In the genomic region with DNA sequence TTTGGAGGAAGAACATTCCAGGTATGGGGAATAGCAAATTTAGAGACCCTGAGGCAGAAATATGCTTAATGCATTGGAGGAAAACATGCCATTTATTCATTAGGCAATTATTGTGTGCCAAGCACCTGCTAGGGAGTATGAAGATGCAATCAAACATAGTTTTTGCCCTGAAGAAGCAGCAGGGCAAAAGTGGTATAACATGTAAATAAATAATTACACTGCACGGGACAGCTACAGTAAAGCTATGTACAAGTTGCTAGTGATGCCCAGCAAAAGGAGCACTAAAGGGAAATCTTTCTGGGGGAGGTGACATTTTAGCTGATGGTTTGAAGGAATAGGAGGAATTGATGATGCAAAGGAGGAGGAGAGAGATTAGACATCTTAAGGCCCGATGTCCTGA, we compare ENCODE assay signal across 7 cellular contexts. TPM values are rescaled to one million over a fixed set of nuclear protein-coding genes. Genes with fewer than 3 reads are reported as not detected.
DNase-seq lines count a peak whose midpoint lies in the region; ATAC-seq and TF ChIP-seq lines count a peak whose summit lies in the region.

No MANE protein-coding gene starts in this region.

- H2AFZ ChIP-seq in GM23248 (peak overlapping the region; percentile 94), fibroblast of lung (ENCODE audit: low read length) (peak overlapping the region; percentile 79)

- H3K9ac ChIP-seq in GM23248 (peak overlapping the region; percentile 96), fibroblast of lung (ENCODE audit: insufficient read depth, low read length) (no peak overlapping the region), skeletal muscle tissue (ENCODE audit: low read depth in 1 of 3, low read length in 3 of 3) (peak overlapping the region in 2 of 3 donors; percentile 83 to 86)

- no peaks in the 10 kb centered on the region; the same call in none of the 2 replicates for H3K79me2 ChIP-seq in GM23248 (ENCODE audit: insufficient read depth)
- H3K79me2 ChIP-seq in fibroblast of lung (ENCODE audit: control insufficient read depth, insufficient read depth, low read length), result peaks cover 20% of the 10 kb centered on the region

- no peak overlapping the region; the same call in 1 of the 2 replicates for H3K27ac ChIP-seq in GM23248
- H3K27ac ChIP-seq in SJSA1, result no peak overlapping the region
- H3K27ac ChIP-seq in fibroblast of lung (ENCODE audit: insufficient read depth, low read length), result peak overlapping the region; percentile 1
- peak overlapping the region; percentile 82 for H3K27ac ChIP-seq in skeletal muscle tissue (ENCODE audit: low read depth, low read length)

- DNase-seq in GM23248 (peak; percentile 36), SJSA1 (ENCODE audit: low read depth in 1 of 2, low spot score in 2 of 2) (no peak), fibroblast of lung (ENCODE audit: low read depth in 2 of 2) (no peak), OCI-M2 (lab: John Stamatoyannopoulos, UW; ENCODE audit: unreplicated experiment) (no peak)

- no peaks in the 10 kb centered on the region for H3K36me3 ChIP-seq in GM23248 (ENCODE audit: low read depth)
- H3K36me3 ChIP-seq in SJSA1, result peaks cover 13% of the 10 kb centered on the region
- H3K36me3 ChIP-seq in fibroblast of lung (ENCODE audit: control insufficient read depth, insufficient read depth, low read length), result peaks cover 2% of the 10 kb centered on the region
- peaks cover 0 to 5% (median 0%) of the 10 kb centered on the region in 3 donors for H3K36me3 ChIP-seq in skeletal muscle tissue (ENCODE audit: control insufficient read depth in 3 of 3, insufficient read depth in 3 of 3, low read length in 3 of 3)

- no peaks in the 10 kb centered on the region for H3K9me2 ChIP-seq in GM23248 (ENCODE audit: insufficient read depth)

- H3K27me3 ChIP-seq in GM23248 (replicated peaks; ENCODE audit: insufficient read depth) (no peaks in the 10 kb centered on the region), SJSA1 (replicated peaks) (no peaks in the 10 kb centered on the region), fibroblast of lung (ENCODE audit: control insufficient read depth, insufficient read depth, low read length) (no peaks in the 10 kb centered on the region), skeletal muscle tissue (ENCODE audit: control insufficient read depth in 3 of 3, insufficient read depth in 3 of 3, low read length in 3 of 3) (no peaks in the 10 kb centered on the region)

- in situ Hi-C loops in GM23248 (cut with MboI), result no loop called here

- H3K4me2 ChIP-seq in GM23248 (ENCODE audit: unreplicated experiment) (peak overlapping the region; percentile 89), fibroblast of lung (ENCODE audit: extremely low read depth, insufficient read depth, low read length) (peak overlapping the region; percentile 83)

- H3K4me1 ChIP-seq in GM23248 (ENCODE audit: insufficient read depth), result peaks cover 10% of the 10 kb centered on the region
- H3K4me1 ChIP-seq in SJSA1 (replicated peaks), result peaks cover 9% of the 10 kb centered on the region
- H3K4me1 ChIP-seq in fibroblast of lung (ENCODE audit: control insufficient read depth, extremely low read depth, insufficient read depth, low read length), result peaks cover 12% of the 10 kb centered on the region
- H3K4me1 ChIP-seq in skeletal muscle tissue (ENCODE audit: control insufficient read depth in 3 of 3, insufficient read depth in 3 of 3, low read length in 3 of 3), result peaks cover 16 to 31% (median 20%) of the 10 kb centered on the region in 3 donors

- H4K20me1 ChIP-seq in GM23248 (ENCODE audit: insufficient read depth) (no peaks in the 10 kb centered on the region), fibroblast of lung (ENCODE audit: control insufficient read depth, extremely low read depth, insufficient read depth, low read length) (no peaks in the 10 kb centered on the region)

- H3K4me3 ChIP-seq in GM23248, result peak overlapping the region; percentile 93
- H3K4me3 ChIP-seq in SJSA1, result peak overlapping the region; percentile 57; the same call in 1 of the 2 replicates
- H3K4me3 ChIP-seq in fibroblast of lung (replicated peaks in 1 of 4; ENCODE audit: control extremely low read depth in 1 of 4, insufficient read depth in 1 of 4, low read depth in 3 of 4, low read length in 4 of 4), result peak overlapping the region; percentile 42 to 80 (median 74)
- peak overlapping the region; percentile 74 to 80 (median 79) for H3K4me3 ChIP-seq in skeletal muscle tissue (ENCODE audit: low read length in 3 of 3)

- TF ChIP-seq CTCF in fibroblast of lung (conservative IDR thresholded peaks at IDR 0.05 in 1 of 2, IDR thresholded peaks at IDR 0.05 in 1 of 2; ENCODE audit: low read depth in 1 of 2, low read length in 2 of 2), result no peak

- H3K9me3 ChIP-seq in GM23248 (ENCODE audit: low read depth) (no peaks in the 10 kb centered on the region), SJSA1 (replicated peaks) (no peaks in the 10 kb centered on the region), fibroblast of lung (ENCODE audit: control insufficient read depth, insufficient read depth, low read depth, low read length) (no peaks in the 10 kb centered on the region), skeletal muscle tissue (ENCODE audit: control insufficient read depth in 3 of 3, low read length in 3 of 3) (no peaks in the 10 kb centered on the region)

- H3F3A ChIP-seq in GM23248 (ENCODE audit: insufficient read depth), result peaks cover 7% of the 10 kb centered on the region; the same call in 1 of the 2 replicates

- no peak for ATAC-seq in HG02642 (IDR thresholded peaks at IDR 0.05; ENCODE audit: poor library complexity, unreplicated experiment)
- ATAC-seq in HG02763 (IDR thresholded peaks at IDR 0.05; ENCODE audit: unreplicated experiment), result no peak

- 17 to 33% methylated on average over 2 of the region's 2 CpGs for WGBS in GM23248 (ENCODE audit: low coverage in 1 of 2, low lambda C conversion rate in 2 of 2, missing lambda C conversion rate in 2 of 2), 2 experiments

RNA-seq across cellular contexts. Expression of a gene that starts 0.6 kb away (rescaled TPM):
- 17.7 and 32.9 TPM in 2 replicates for total RNA-seq in GM23248 (2014; rRNA removed; shearing (Covaris generic))
- polyA plus RNA-seq in GM23248 (2016; fragmentation: Nextera tagmentation; extraction: Ambion mirVana) (12.7 and 16.0 TPM in 2 replicates), fibroblast of lung (18.9 and 22.9 TPM in 2 replicates)
- total RNA-seq in SJSA1 (2014; rRNA removed; shearing (Covaris generic)), result 18.5 and 24.8 TPM in 2 replicates
- total RNA-seq in fibroblast of lung (7.4 and 8.9 TPM in 2 replicates), skeletal muscle tissue (7.8 TPM)
- 15.6 and 21.0 TPM in 2 replicates for polyA plus RNA-seq in fibroblast of lung (2012)
- 12.6 and 22.3 TPM in 2 replicates for polyA minus RNA-seq in fibroblast of lung (ENCODE audit: low replicate concordance)

RNA-seq across cellular contexts. Expression of a gene that starts 21.4 kb away (rescaled TPM):
- 0.51 and 0.76 TPM in 2 replicates for total RNA-seq in GM23248 (2014; rRNA removed; shearing (Covaris generic))
- polyA plus RNA-seq in GM23248 (2016; fragmentation: Nextera tagmentation; extraction: Ambion mirVana) (0.66 and 1.4 TPM in 2 replicates), fibroblast of lung (0.23 and 0.50 TPM in 2 replicates)
- total RNA-seq in SJSA1 (2014; rRNA removed; shearing (Covaris generic)), result 0.16 TPM in 1 of 2 replicates, not detected in the other
- total RNA-seq in fibroblast of lung (under 0.01 and 0.17 TPM in 2 replicates), skeletal muscle tissue (1.6 TPM)
- polyA plus RNA-seq in fibroblast of lung (2012), result 0.63 and 0.84 TPM in 2 replicates
- 3.3 TPM in 1 of 2 replicates, not detected in the other for polyA minus RNA-seq in fibroblast of lung (ENCODE audit: low replicate concordance)

RNA-seq across cellular contexts. Expression of a gene that starts 33.4 kb away (rescaled TPM):
- total RNA-seq in GM23248 (2014; rRNA removed; shearing (Covaris generic)), result 0.89 and 1.6 TPM in 2 replicates
- polyA plus RNA-seq in GM23248 (2016; fragmentation: Nextera tagmentation; extraction: Ambion mirVana) (0.41 and 1.0 TPM in 2 replicates), fibroblast of lung (0.17 and 0.18 TPM in 2 replicates)
- total RNA-seq in SJSA1 (2014; rRNA removed; shearing (Covaris generic)), result not detected in 2 replicates
- total RNA-seq in fibroblast of lung (0.26 and 0.33 TPM in 2 replicates), skeletal muscle tissue (0.52 TPM)
- polyA plus RNA-seq in fibroblast of lung (2012), result 0.38 and 0.61 TPM in 2 replicates
- not detected in 2 replicates for polyA minus RNA-seq in fibroblast of lung (ENCODE audit: low replicate concordance)

RNA-seq across cellular contexts. Expression of a gene that starts 40.0 kb away (rescaled TPM):
- 252 and 263 TPM in 2 replicates for total RNA-seq in GM23248 (2014; rRNA removed; shearing (Covaris generic))
- polyA plus RNA-seq in GM23248 (2016; fragmentation: Nextera tagmentation; extraction: Ambion mirVana) (190 and 196 TPM in 2 replicates), fibroblast of lung (173 TPM in 2 replicates)
- total RNA-seq in SJSA1 (2014; rRNA removed; shearing (Covaris generic)), result 59.2 and 116 TPM in 2 replicates
- total RNA-seq in fibroblast of lung (83.7 and 106 TPM in 2 replicates), skeletal muscle tissue (54.3 TPM)
- polyA plus RNA-seq in fibroblast of lung (2012), result 137 TPM in 2 replicates
- 298 and 444 TPM in 2 replicates for polyA minus RNA-seq in fibroblast of lung (ENCODE audit: low replicate concordance)

RNA-seq across cellular contexts. Expression of a gene that starts 40.1 kb away (rescaled TPM):
- 24.9 and 38.7 TPM in 2 replicates for total RNA-seq in GM23248 (2014; rRNA removed; shearing (Covaris generic))
- 38.1 and 39.5 TPM in 2 replicates for polyA plus RNA-seq in GM23248 (2016; fragmentation: Nextera tagmentation; extraction: Ambion mirVana)
- total RNA-seq in SJSA1 (2014; rRNA removed; shearing (Covaris generic)), result 24.4 and 28.3 TPM in 2 replicates
- total RNA-seq in fibroblast of lung, result 27.4 and 32.4 TPM in 2 replicates
- 39.7 and 55.2 TPM in 2 replicates for polyA plus RNA-seq in fibroblast of lung
- 41.4 and 49.3 TPM in 2 replicates for polyA plus RNA-seq in fibroblast of lung (2012)
- 15.0 and 27.4 TPM in 2 replicates for polyA minus RNA-seq in fibroblast of lung (ENCODE audit: low replicate concordance)
- 21.9 TPM for total RNA-seq in skeletal muscle tissue

Comparison
In these comparisons a context has a peak if more than half of its experiments do, and no peak if none do; other contexts are left out.
1. H3K27ac ChIP-seq: peak in fibroblast of lung (single experiment) and skeletal muscle tissue (single experiment); none in GM23248 (single experiment) and SJSA1 (single experiment).
2. Peak in every context shown above with its lines, with median percentiles within 50 percentile points of each other: H3K4me3 ChIP-seq.